In genomic region chr2:54558188-54558975, GRCh38 we compare ENCODE assay signal across 1 cellular context.
TF ChIP-seq lines count a peak whose summit lies in the region.

No MANE protein-coding gene starts in this region.

TF ChIP-seq in HepG2, 621 proteins besides CTCF, POLR2A, EP300 and RAD21 (continued from another document and continues in another):
- TF ChIP-seq HMGXB3 (CRISPR knock-in tag; IDR thresholded peaks at IDR 0.05; ENCODE audit: borderline replicate concordance) = peak; percentile 38; the same call in 1 of the 2 replicates
- TF ChIP-seq TERF1 (CRISPR knock-in tag; IDR thresholded peaks at IDR 0.05) = no peak
- no peak for TF ChIP-seq RARG (CRISPR knock-in tag; IDR thresholded peaks at IDR 0.05; ENCODE audit: low read depth)
- 0 out of 2 replicates have a peak, but pooled peaks have one; percentile 13 for TF ChIP-seq ZKSCAN8 (CRISPR knock-in tag; IDR thresholded peaks at IDR 0.05; ENCODE audit: borderline replicate concordance)
- TF ChIP-seq ZNF7 (CRISPR knock-in tag; IDR thresholded peaks at IDR 0.05) = no peak
- 0 out of 2 replicates have a peak, but pooled peaks have one; percentile 5 for TF ChIP-seq ZNF280D (CRISPR knock-in tag; IDR thresholded peaks at IDR 0.05)
- TF ChIP-seq HNF4G (IDR thresholded peaks at IDR 0.05; ENCODE audit: borderline replicate concordance, low read depth, low read length) = no peak
- no peak for TF ChIP-seq HNF4G (CRISPR knock-in tag; IDR thresholded peaks at IDR 0.05; ENCODE audit: borderline replicate concordance, low read depth)
- no peak for TF ChIP-seq MEIS1 (CRISPR knock-in tag; IDR thresholded peaks at IDR 0.05; ENCODE audit: borderline replicate concordance)
- no peak for TF ChIP-seq CEBPB (IDR thresholded peaks at IDR 0.05; ENCODE audit: borderline replicate concordance, low read depth, low read length)
- TF ChIP-seq KAT7 (CRISPR knock-in tag; IDR thresholded peaks at IDR 0.05; ENCODE audit: borderline replicate concordance) = peak; percentile 87
- TF ChIP-seq U2AF2 (IDR thresholded peaks at IDR 0.05; ENCODE audit: low read depth, low read length) = no peak
- no peak for TF ChIP-seq KIAA2018 (CRISPR knock-in tag; IDR thresholded peaks at IDR 0.05; ENCODE audit: borderline replicate concordance)
- TF ChIP-seq ZNF556 (CRISPR knock-in tag; IDR thresholded peaks at IDR 0.05; ENCODE audit: borderline replicate concordance) = no peak
- TF ChIP-seq KDM5A (IDR thresholded peaks at IDR 0.05; ENCODE audit: borderline replicate concordance, low read length) = peak; percentile 61; the same call in 1 of the 2 replicates
- 0 out of 2 replicates have a peak, but pooled peaks have one; percentile 11 for TF ChIP-seq ZNF770 (CRISPR knock-in tag; IDR thresholded peaks at IDR 0.05)
- TF ChIP-seq ZNF800 (CRISPR knock-in tag; IDR thresholded peaks at IDR 0.05) = no peak
- no peak for TF ChIP-seq NR2F2 (IDR thresholded peaks at IDR 0.05; ENCODE audit: borderline replicate concordance, low read depth)
- TF ChIP-seq CSRNP2 (CRISPR knock-in tag; conservative IDR thresholded peaks at IDR 0.05; ENCODE audit: low read depth) = no peak
- no peak for TF ChIP-seq JUNB (CRISPR knock-in tag; IDR thresholded peaks at IDR 0.05; ENCODE audit: borderline replicate concordance)
- no peak for TF ChIP-seq NPAS2 (CRISPR knock-in tag; IDR thresholded peaks at IDR 0.05; ENCODE audit: borderline replicate concordance)
- TF ChIP-seq ZNF44 (CRISPR knock-in tag; IDR thresholded peaks at IDR 0.05) = no peak; the same call in 1 of the 2 replicates
- peak; percentile 91; the same call in 1 of the 2 replicates for TF ChIP-seq ZNF790 (CRISPR knock-in tag; IDR thresholded peaks at IDR 0.05; ENCODE audit: borderline replicate concordance)
- TF ChIP-seq CBX1 (IDR thresholded peaks at IDR 0.05; ENCODE audit: low read depth) = no peak
- TF ChIP-seq ZNF780A (CRISPR knock-in tag; IDR thresholded peaks at IDR 0.05) = no peak
